In genomic region chr11:47268448-47269001, GRCh38 we compare ENCODE assay signal across 9 cellular contexts. TPM values are rescaled to one million over a fixed set of nuclear protein-coding genes. Genes with fewer than 3 reads are reported as not detected.
DNase-seq lines count a peak whose midpoint lies in the region; ATAC-seq, FAIRE-seq and TF ChIP-seq lines count a peak whose summit lies in the region.
"Had no signal": no experiment of that assay in that cellular context is flagged by ENCODE, and none has a peak within 500 bp of the region (broad histone marks: within the 10 kb centered on the region; RNA-seq: fewer than 3 reads in every experiment).

No MANE protein-coding gene starts in this region.

- H3K27ac Mint-ChIP-seq in astrocyte (ENCODE audit: unreplicated experiment) = peak overlapping the region; percentile 97

- H3K27me3 ChIP-seq in cardiac muscle cell = no peaks in the 10 kb centered on the region
- H3K27me3 ChIP-seq in astrocyte (ENCODE audit: insufficient read depth, low read length) = no peaks in the 10 kb centered on the region
- H3K27me3 ChIP-seq in mucosa of rectum (ENCODE audit: control insufficient read depth in 2 of 2, insufficient read depth in 2 of 2, low read length in 2 of 2) = no peaks in the 10 kb centered on the region

- ATAC-seq in left ventricle myocardium superior = no peak
- no peak for ATAC-seq in HG03159 (IDR thresholded peaks at IDR 0.05; ENCODE audit: unreplicated experiment)
- no peak for ATAC-seq in HG03108 (IDR thresholded peaks at IDR 0.05; ENCODE audit: unreplicated experiment)

- no peaks in the 10 kb centered on the region for H3K9me3 ChIP-seq in cardiac muscle cell (ENCODE audit: low read depth)
- H3K9me3 ChIP-seq in astrocyte (ENCODE audit: insufficient read depth, low read depth, low read length) = no peaks in the 10 kb centered on the region
- no peaks in the 10 kb centered on the region for H3K9me3 ChIP-seq in mucosa of rectum (ENCODE audit: control insufficient read depth in 2 of 2, low read length in 2 of 2)

- no peaks in the 10 kb centered on the region for H3K9me3 Mint-ChIP-seq in astrocyte (ENCODE audit: unreplicated experiment)

- peaks cover 34% of the 10 kb centered on the region for H3K4me1 ChIP-seq in cardiac muscle cell (ENCODE audit: low read depth)
- peaks cover 36% of the 10 kb centered on the region for H3K4me1 ChIP-seq in astrocyte (ENCODE audit: insufficient read depth, low read length)
- peaks cover 31 to 34% of the 10 kb centered on the region in 2 donors for H3K4me1 ChIP-seq in mucosa of rectum (ENCODE audit: control insufficient read depth in 2 of 2, insufficient read depth in 2 of 2, low read length in 2 of 2)
- no peaks in the 10 kb centered on the region for H3K4me1 ChIP-seq in urinary bladder (ENCODE audit: insufficient read depth)

- peaks cover 29% of the 10 kb centered on the region for H3K79me2 ChIP-seq in astrocyte (ENCODE audit: insufficient read depth, low read length)

- H3K4me3 Mint-ChIP-seq in astrocyte (ENCODE audit: unreplicated experiment) = peak overlapping the region; percentile 86

- no peak overlapping the region for H3K4me3 ChIP-seq in cardiac muscle cell
- peak overlapping the region; percentile 63 for H3K4me3 ChIP-seq in astrocyte (ENCODE audit: insufficient read depth, low read depth, low read length)
- peak overlapping the region; percentile 80 to 92 for H3K4me3 ChIP-seq in mucosa of rectum (ENCODE audit: low read length in 2 of 2)
- no peak overlapping the region for H3K4me3 ChIP-seq in urinary bladder (ENCODE audit: low read depth, low read length)

- H3K4me2 ChIP-seq in astrocyte (ENCODE audit: low read length) = peak overlapping the region; percentile 94

- 43% methylated on average over 13 of the region's 13 CpGs for WGBS in urinary bladder

- FAIRE-seq in astrocyte (lab: Jason Lieb, UNC) = no peak
- FAIRE-seq: G401.6 had no signal

- H3K36me3 ChIP-seq in cardiac muscle cell (no peaks in the 10 kb centered on the region), astrocyte (ENCODE audit: insufficient read depth, low read length) (no peaks in the 10 kb centered on the region), mucosa of rectum (ENCODE audit: control insufficient read depth in 2 of 2, insufficient read depth in 2 of 2, low read length in 2 of 2) (peaks cover under 1 to 3% of the 10 kb centered on the region in 2 donors), urinary bladder (ENCODE audit: insufficient read depth) (no peaks in the 10 kb centered on the region)

- TF ChIP-seq CTCF in cardiac muscle cell (IDR thresholded peaks at IDR 0.05; ENCODE audit: low read depth, low read length) = no peak
- no peak for TF ChIP-seq CTCF in astrocyte (IDR thresholded peaks at IDR 0.05; ENCODE audit: insufficient read depth, low read depth, low read length)

- H2AFZ ChIP-seq in astrocyte (ENCODE audit: low read depth, low read length) = peak overlapping the region; percentile 59

- no peaks in the 10 kb centered on the region for H3K27me3 Mint-ChIP-seq in astrocyte (ENCODE audit: low read depth, unreplicated experiment)

- H3K4me1 Mint-ChIP-seq in astrocyte (ENCODE audit: low read depth, unreplicated experiment) = peaks cover 27% of the 10 kb centered on the region

- peaks cover 2% of the 10 kb centered on the region for H3K36me3 Mint-ChIP-seq in astrocyte (ENCODE audit: low read depth, unreplicated experiment)

- DNase-seq in cardiac muscle cell (ENCODE audit: low read depth in 1 of 2, low spot score in 1 of 2) (no peak), left ventricle myocardium superior (no peak), astrocyte (ENCODE audit: low read depth) (no peak), SKM-1 treated with dmso at 0.1 percent for 144 hours (lab: John Stamatoyannopoulos, UW; ENCODE audit: unreplicated experiment) (no peak)

- intact Hi-C loops in left ventricle myocardium superior (cut with micrococcal nuclease) = no loop called here

- H3K27ac ChIP-seq in cardiac muscle cell (peak overlapping the region; percentile 83), astrocyte (ENCODE audit: low read depth, low read length) (peak overlapping the region; percentile 76), mucosa of rectum (ENCODE audit: low read depth in 2 of 2, low read length in 2 of 2) (peak overlapping the region; percentile 94 to 97), urinary bladder (ENCODE audit: low read depth) (peak overlapping the region; percentile 88)

- peaks cover 29% of the 10 kb centered on the region for H4K20me1 ChIP-seq in astrocyte (ENCODE audit: insufficient read depth, low read length)

- H3K9ac ChIP-seq in astrocyte (ENCODE audit: low read length) = peak overlapping the region; percentile 87
- H3K9ac ChIP-seq in mucosa of rectum (ENCODE audit: low read depth in 1 of 2, low read length in 2 of 2) = peak overlapping the region; percentile 60 to 82

RNA-seq across cellular contexts. Expression of gene MADD, which starts 1.4 kb away (rescaled TPM):
- total RNA-seq in cardiac muscle cell (62.5 and 103 TPM in 2 replicates), left ventricle myocardium superior (46.4 TPM), astrocyte (22.9 and 24.1 TPM in 2 replicates), urinary bladder (28.9 TPM)
- polyA plus RNA-seq in cardiac muscle cell (58.8 and 70.2 TPM in 2 replicates), urinary bladder (32.9 TPM)

RNA-seq across cellular contexts. Expression of gene NR1H3, which starts 10.7 kb away (rescaled TPM):
- total RNA-seq in cardiac muscle cell (21.4 and 31.6 TPM in 2 replicates), left ventricle myocardium superior (15.6 TPM), astrocyte (9.8 and 11.2 TPM in 2 replicates), urinary bladder (16.8 TPM)
- polyA plus RNA-seq in cardiac muscle cell (16.2 and 30.6 TPM in 2 replicates), urinary bladder (43.3 TPM)

RNA-seq across cellular contexts. Expression of gene ACP2, which starts 19.9 kb away (rescaled TPM):
- total RNA-seq in cardiac muscle cell = 87.7 and 94.0 TPM in 2 replicates
- polyA plus RNA-seq in cardiac muscle cell = 67.1 and 67.5 TPM in 2 replicates
- total RNA-seq in left ventricle myocardium superior = 20.3 TPM
- 40.8 and 42.2 TPM in 2 replicates for total RNA-seq in astrocyte
- 24.5 TPM for total RNA-seq in urinary bladder
- polyA plus RNA-seq in urinary bladder = 28.6 TPM

RNA-seq across cellular contexts. Expression of gene DDB2, which starts 53.8 kb away (rescaled TPM):
- total RNA-seq in cardiac muscle cell = 45.1 and 79.4 TPM in 2 replicates
- polyA plus RNA-seq in cardiac muscle cell = 40.5 and 65.2 TPM in 2 replicates
- 9.5 TPM for total RNA-seq in left ventricle myocardium superior
- 40.0 and 47.0 TPM in 2 replicates for total RNA-seq in astrocyte
- 11.9 TPM for total RNA-seq in urinary bladder
- 23.8 TPM for polyA plus RNA-seq in urinary bladder

Comparison
In these comparisons a context has a peak if more than half of its experiments do, and no peak if none do; other contexts are left out.
1. H3K4me3 ChIP-seq: peak in astrocyte (single experiment) and mucosa of rectum (2 of 2); none in cardiac muscle cell (single experiment) and urinary bladder (single experiment).
2. Peak in every context shown above with its lines, with median percentiles within 50 percentile points of each other: H3K27ac ChIP-seq.